Comparison of ENCODE assay signal across 11 cellular contexts in genomic region chr6:133551847-133552331, GRCh38.
DNase-seq lines count a peak whose midpoint lies in the region; ATAC-seq and TF ChIP-seq lines count a peak whose summit lies in the region.
"Had no signal": no experiment of that assay in that cellular context is flagged by ENCODE, and none has a peak within 500 bp of the region (broad histone marks: within the 10 kb centered on the region; RNA-seq: fewer than 3 reads in every experiment).

No MANE protein-coding gene starts in this region.

- no peaks in the 10 kb centered on the region for H3K27me3 ChIP-seq in skeletal muscle tissue (ENCODE audit: control insufficient read depth in 3 of 3, insufficient read depth in 3 of 3, low read length in 3 of 3)
- peaks cover 3% of the 10 kb centered on the region for H3K27me3 ChIP-seq in CD4-positive, alpha-beta T cell (ENCODE audit: control insufficient read depth, insufficient read depth, low read length)

- intact Hi-C loops in left ventricle myocardium superior (cut with micrococcal nuclease), result loop anchor here (10.0 kb wide), 2 partner anchors 367 to 717 kb away; no protein-coding TSS in a partner anchor
- intact Hi-C loops in CD4-positive, alpha-beta T cell (cut with DNase I, micrococcal nuclease), result loop anchor here in 1 of 2 experiments (5.0 to 10.0 kb wide), 3 partner anchors 727 to 1020 kb away; no protein-coding TSS in a partner anchor

- H3K27ac ChIP-seq in skeletal muscle tissue (ENCODE audit: low read depth, low read length), result peak overlapping the region; percentile 90
- H3K27ac ChIP-seq in CD4-positive, alpha-beta T cell (ENCODE audit: low read depth, low read length), result no peak overlapping the region

- H3K4me1 ChIP-seq in skeletal muscle tissue (ENCODE audit: control insufficient read depth in 3 of 3, insufficient read depth in 3 of 3, low read length in 3 of 3), result peaks cover 25 to 50% (median 30%) of the 10 kb centered on the region in 3 donors

- ATAC-seq in left ventricle myocardium superior, result peak; percentile 92
- ATAC-seq in GM18861 (IDR thresholded peaks at IDR 0.05; ENCODE audit: unreplicated experiment), result no peak
- ATAC-seq in CD4-positive, alpha-beta T cell (ENCODE audit: poor library complexity), result no peak
- no peak for ATAC-seq in GM21528 (IDR thresholded peaks at IDR 0.05; ENCODE audit: low FRiP score, unreplicated experiment)
- ATAC-seq: left colon had no signal

- H3K9ac ChIP-seq in skeletal muscle tissue (ENCODE audit: low read depth in 1 of 3, low read length in 3 of 3), result peak overlapping the region in 2 of 3 donors; percentile 8 to 60

- peak overlapping the region in 1 of 3 donors; percentile 7 for H3K4me3 ChIP-seq in skeletal muscle tissue (ENCODE audit: low read length in 3 of 3)

- TF ChIP-seq CTCF in CD4-positive, alpha-beta T cell (IDR thresholded peaks at IDR 0.05), result no peak

- CTCF ChIA-PET in CD4-positive, alpha-beta T cell (lab: Charles Lee), result no interaction called here

- no peaks in the 10 kb centered on the region for H3K9me3 ChIP-seq in skeletal muscle tissue (ENCODE audit: control insufficient read depth in 3 of 3, low read length in 3 of 3)
- H3K9me3 ChIP-seq in CD4-positive, alpha-beta T cell (ENCODE audit: control insufficient read depth, low read length), result no peaks in the 10 kb centered on the region

- H3K36me3 ChIP-seq in skeletal muscle tissue (ENCODE audit: control insufficient read depth in 3 of 3, insufficient read depth in 3 of 3, low read length in 3 of 3), result no peaks in the 10 kb centered on the region

- H3K27me3 Mint-ChIP-seq in CD4-positive, alpha-beta T cell, result peaks cover 8% of the 10 kb centered on the region

- H3K27ac Mint-ChIP-seq in CD4-positive, alpha-beta T cell, result no peak overlapping the region

- no peaks in the 10 kb centered on the region for H3K4me1 Mint-ChIP-seq in CD4-positive, alpha-beta T cell (ENCODE audit: low read depth)

- H3K36me3 Mint-ChIP-seq in CD4-positive, alpha-beta T cell (ENCODE audit: low read depth), result no peaks in the 10 kb centered on the region

- POLR2A ChIA-PET in CD4-positive, alpha-beta T cell (lab: Charles Lee), result no interaction called here

- no peak overlapping the region for H3K4me3 Mint-ChIP-seq in CD4-positive, alpha-beta T cell

- H3K9me3 Mint-ChIP-seq in CD4-positive, alpha-beta T cell, result no peaks in the 10 kb centered on the region

- DNase-seq in GM04503 (ENCODE audit: low read depth) (peak; percentile 91), T1000 (lab: John Stamatoyannopoulos, UW) (peak; percentile 50), left ventricle myocardium superior (peak; percentile 60), NCI-H2081 (lab: John Stamatoyannopoulos, UW) (no peak)
- DNase-seq in CD4-positive, alpha-beta T cell, result no peak
- DNase-seq: activated CD4-positive, alpha-beta T cell treated with anti-CD3 and anti-CD28 coated beads, Interleukin-2, amount 50 U/mL, for 4 hours; stimulated activated CD4-positive, alpha-beta T cell treated with anti-CD3 and anti-CD28 coated beads, Interleukin-4, amount 100 ng/mL, for 1 hour had no signal

Comparison
In these comparisons a context has a peak if more than half of its experiments do, and no peak if none do; other contexts are left out.
1. DNase-seq: peak in GM04503 (single experiment), T1000 (single experiment) and left ventricle myocardium superior (single experiment); none in NCI-H2081 (0 of 2) and CD4-positive, alpha-beta T cell (0 of 10).